In genomic region chr6:125155344-125155743, GRCh38 we compare ENCODE assay signal across 20 cellular contexts. TPM values are rescaled to one million over a fixed set of nuclear protein-coding genes. Genes with fewer than 3 reads are reported as not detected.
A peak's percentile ranks its signal among the peaks of the same experiment; 100 is the strongest.
DNase-seq lines count a peak whose midpoint lies in the region; ATAC-seq and TF ChIP-seq lines count a peak whose summit lies in the region.
"Had no signal": no experiment of that assay in that cellular context is flagged by ENCODE, and none has a peak within 500 bp of the region (broad histone marks: within the 10 kb centered on the region; RNA-seq: fewer than 3 reads in every experiment).

No MANE protein-coding gene starts in this region.

- H3K36me3 Mint-ChIP-seq in natural killer cell (no peaks in the 10 kb centered on the region), osteocyte (ENCODE audit: unreplicated experiment) (no peaks in the 10 kb centered on the region)
- no peaks in the 10 kb centered on the region for H3K36me3 Mint-ChIP-seq in natural killer cell treated with Interleukin-12 subunit alpha and Interleukin-12 subunit beta and Interleukin-15 and Interleukin-18, amount 100 ng/mL, for 72 hours
- H3K36me3 Mint-ChIP-seq: CD4-positive, CD25-positive, alpha-beta regulatory T cell had no signal

- H3K4me3 ChIP-seq in dorsolateral prefrontal cortex (peak overlapping the region in 46 of 59 donors; percentile 13 to 88 (median 74)), vagina (peak overlapping the region in 1 of 2 donors; percentile 59)

- H3K4me3 Mint-ChIP-seq in natural killer cell (peak overlapping the region; percentile 79), osteocyte (ENCODE audit: unreplicated experiment) (peak overlapping the region; percentile 84)
- no peak overlapping the region for H3K4me3 Mint-ChIP-seq in natural killer cell treated with Interleukin-12 subunit alpha and Interleukin-12 subunit beta and Interleukin-15 and Interleukin-18, amount 100 ng/mL, for 72 hours

- ATAC-seq in natural killer cell (no peak), HG03469 (IDR thresholded peaks at IDR 0.05; ENCODE audit: unreplicated experiment) (no peak), HG02938 (IDR thresholded peaks at IDR 0.05; ENCODE audit: unreplicated experiment) (no peak)
- ATAC-seq in natural killer cell treated with Interleukin-12 subunit alpha and Interleukin-12 subunit beta and Interleukin-15 and Interleukin-18, amount 100 ng/mL, for 72 hours, result no peak

- H3K27me3 ChIP-seq in dorsolateral prefrontal cortex (no peaks in the 10 kb centered on the region), vagina (no peaks in the 10 kb centered on the region)
- H3K27me3 ChIP-seq: foreskin keratinocyte had no signal

- no peak for TF ChIP-seq POLR2A in vagina (IDR thresholded peaks at IDR 0.05)

- H3K9me3 Mint-ChIP-seq in natural killer cell (no peaks in the 10 kb centered on the region), osteocyte (ENCODE audit: unreplicated experiment) (no peaks in the 10 kb centered on the region)
- H3K9me3 Mint-ChIP-seq in natural killer cell treated with Interleukin-12 subunit alpha and Interleukin-12 subunit beta and Interleukin-15 and Interleukin-18, amount 100 ng/mL, for 72 hours, result no peaks in the 10 kb centered on the region
- H3K9me3 Mint-ChIP-seq: activated T-cell treated with anti-CD3 and anti-CD28 coated beads, Interleukin-2, amount 50 U/mL, for 72 hours; T-helper 1 cell treated with Interleukin-12 subunit alpha and Interleukin-12 subunit beta and Interleukin-4 antibody, amounts not matched to agents 30 μg/mL and 1 μg/mL, for 36 hours had no signal

- no peaks in the 10 kb centered on the region for H3K36me3 ChIP-seq in vagina

- H3K4me1 Mint-ChIP-seq in natural killer cell (peaks cover 5 to 16% of the 10 kb centered on the region in 2 donors), osteocyte (ENCODE audit: unreplicated experiment) (peaks cover 9% of the 10 kb centered on the region)
- no peaks in the 10 kb centered on the region for H3K4me1 Mint-ChIP-seq in natural killer cell treated with Interleukin-12 subunit alpha and Interleukin-12 subunit beta and Interleukin-15 and Interleukin-18, amount 100 ng/mL, for 72 hours (ENCODE audit: low read depth in 2 of 2)

- DNase-seq in natural killer cell (no peak), dorsolateral prefrontal cortex (no peak), osteocyte (ENCODE audit: extremely low spot score, unreplicated experiment) (no peak), vagina (ENCODE audit: extremely low spot score in 2 of 2) (no peak)
- no peak for DNase-seq in natural killer cell treated with Interleukin-12 subunit alpha and Interleukin-12 subunit beta and Interleukin-15 and Interleukin-18, amount 100 ng/mL, for 72 hours (ENCODE audit: low spot score)
- no peak for DNase-seq in stimulated activated CD4-positive, alpha-beta T cell treated with anti-CD3 and anti-CD28 coated beads, Interleukin-4, amount 100 ng/mL, for 4 hours
- DNase-seq: activated B cell treated with CpG ODN at 0.5 μM for 24 hours; effector memory CD4-positive, alpha-beta T cell; EL; left ventricle myocardium superior; NCI-H1092; NCI-H2081 treated with DMSO at 0.1 percent for 48 hours; SHP77 treated with DMSO at 0.1 percent for 48 hours; stimulated activated naive CD4-positive, alpha-beta T cell treated with Interleukin-2 at 50 U/mL for 16 hours had no signal

- intact Hi-C loops in natural killer cell (cut with micrococcal nuclease), result loop anchor here (10.0 kb wide), 1 partner anchor 149 kb away; the partner anchor contains the start of gene HDDC2
- intact Hi-C loops in dorsolateral prefrontal cortex (cut with DNase I), result loop anchor here (10.0 kb wide), 2 partner anchors 149 to 609 kb away; partner anchors contain the start of gene HDDC2 (in 1 of the 2)
- intact Hi-C loops in vagina (cut with DNase I), result loop anchor here (10.0 kb wide), 2 partner anchors 149 to 609 kb away; partner anchors contain the start of gene HDDC2

- H3K27ac ChIP-seq in dorsolateral prefrontal cortex (peak overlapping the region in 40 of 59 donors; percentile 14 to 91 (median 78)), vagina (peak overlapping the region; percentile 71)

- peaks cover 16 to 27% of the 10 kb centered on the region in 2 donors for H3K27me3 Mint-ChIP-seq in natural killer cell (ENCODE audit: low read depth in 2 of 2)
- H3K27me3 Mint-ChIP-seq in natural killer cell treated with Interleukin-12 subunit alpha and Interleukin-12 subunit beta and Interleukin-15 and Interleukin-18, amount 100 ng/mL, for 72 hours, result peaks cover 18 to 32% of the 10 kb centered on the region in 2 donors
- H3K27me3 Mint-ChIP-seq in osteocyte (ENCODE audit: unreplicated experiment), result peaks cover 2% of the 10 kb centered on the region

- no peak overlapping the region for H3K27ac Mint-ChIP-seq in natural killer cell
- no peak overlapping the region for H3K27ac Mint-ChIP-seq in natural killer cell treated with Interleukin-12 subunit alpha and Interleukin-12 subunit beta and Interleukin-15 and Interleukin-18, amount 100 ng/mL, for 72 hours
- no peak overlapping the region for H3K27ac Mint-ChIP-seq in osteocyte (ENCODE audit: unreplicated experiment)
- H3K27ac Mint-ChIP-seq: activated B cell treated with CpG ODN at 0.5 μM for 24 hours; activated T-cell treated with anti-CD3 and anti-CD28 coated beads, Interleukin-2, amount 50 U/mL, for 72 hours; CD4-positive, CD25-positive, alpha-beta regulatory T cell; T-helper 1 cell treated with Interleukin-12 subunit alpha and Interleukin-12 subunit beta and Interleukin-4 antibody, amounts not matched to agents 30 μg/mL and 1 μg/mL, for 36 hours had no signal

- TF ChIP-seq CTCF in natural killer cell (IDR thresholded peaks at IDR 0.05), result peak; percentile 3
- no peak for TF ChIP-seq CTCF in dorsolateral prefrontal cortex (IDR thresholded peaks at IDR 0.05 in 54 of 56, conservative IDR thresholded peaks at IDR 0.05 in 2 of 56; ENCODE audit: low read depth in 1 of 56, partially characterized antibody in 56 of 56)
- TF ChIP-seq CTCF in osteocyte (IDR thresholded peaks at IDR 0.05), result no peak
- TF ChIP-seq CTCF in vagina (IDR thresholded peaks at IDR 0.05), result no peak

- H3K9me3 ChIP-seq in vagina, result no peaks in the 10 kb centered on the region

- peaks cover 18% of the 10 kb centered on the region for H3K4me1 ChIP-seq in vagina

RNA-seq across cellular contexts. Expression of gene TPD52L1, which starts 1.8 kb away (rescaled TPM):
- total RNA-seq in natural killer cell, result 1 to 10 TPM in 2 of 3 donors, not detected in 1; 1.2 TPM
- not detected for total RNA-seq in natural killer cell treated with Interleukin-12 subunit alpha and Interleukin-12 subunit beta and Interleukin-15 and Interleukin-18, amount 100 ng/mL, for 72 hours
- total RNA-seq in dorsolateral prefrontal cortex, result 100 to 1,000 TPM in 53 of 120 experiments, 10 to 100 TPM in 67; 42.2 to 338 (median 95.8) TPM
- 7.2 and 9.9 TPM in 2 replicates for total RNA-seq in osteocyte
- 85.0 TPM for total RNA-seq in vagina
- total RNA-seq: activated B cell treated with CpG ODN at 0.5 μM for 24 hours; CD4-positive, CD25-positive, alpha-beta regulatory T cell had no signal
